In the genomic region with DNA sequence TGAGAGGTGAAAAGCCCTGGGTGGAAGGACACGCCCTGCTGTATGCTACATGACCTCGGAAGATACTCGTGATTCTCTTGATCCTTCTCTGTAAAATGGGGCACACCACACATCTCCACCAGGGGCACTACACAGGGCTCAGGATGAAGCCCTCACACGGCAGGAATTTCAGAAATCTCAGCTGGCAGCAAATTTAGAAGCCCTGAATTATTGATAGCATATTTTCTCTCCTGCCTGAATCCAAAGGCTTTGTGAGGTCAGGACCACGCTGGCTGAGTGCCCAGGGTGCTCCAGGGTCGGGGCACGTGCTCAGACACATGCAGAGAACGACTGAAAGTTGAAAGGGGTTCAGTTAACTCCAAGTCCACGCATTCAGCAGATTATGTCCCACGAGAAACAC, we compare ENCODE assay signal across 8 cellular contexts. TPM values are rescaled to one million over a fixed set of nuclear protein-coding genes. Genes with fewer than 3 reads are reported as not detected.
DNase-seq lines count a peak whose midpoint lies in the region; ATAC-seq and TF ChIP-seq lines count a peak whose summit lies in the region.

No MANE protein-coding gene starts in this region.

- TF ChIP-seq POLR2A in testis (IDR thresholded peaks at IDR 0.05), result no peak

- peak; percentile 57 to 69 for TF ChIP-seq CTCF in GM23338 (conservative IDR thresholded peaks at IDR 0.05; ENCODE audit: low read depth in 2 of 2)
- TF ChIP-seq CTCF in mesothelial cell of epicardium (IDR thresholded peaks at IDR 0.05; ENCODE audit: unreplicated experiment), result peak; percentile 36
- peak; percentile 31 to 62 (median 40) for TF ChIP-seq CTCF in testis (IDR thresholded peaks at IDR 0.05)

- no peaks in the 10 kb centered on the region for H3K9me3 ChIP-seq in testis

- peak overlapping the region; percentile 48; the same call in 1 of the 2 replicates for H2AFZ ChIP-seq in GM23338

- no peaks in the 10 kb centered on the region for H3K79me2 ChIP-seq in GM23338 (replicated peaks; ENCODE audit: insufficient read depth)

- H3K4me3 Mint-ChIP-seq in GM23338 (no peak overlapping the region), mesothelial cell of epicardium (no peak overlapping the region)
- peak overlapping the region; percentile 13 to 58 for H3K4me3 Mint-ChIP-seq in effector memory CD8-positive, alpha-beta T cell

- peak; percentile 89 for DNase-seq in DMS 273 (lab: John Stamatoyannopoulos, UW; ENCODE audit: unreplicated experiment)
- peak; percentile 73 for DNase-seq in GM23338 (ENCODE audit: low spot score)
- DNase-seq in NCI-H1105 treated with DMSO at 0.1 percent for 48 hours (lab: John Stamatoyannopoulos, UW), result peak; percentile 54
- DNase-seq in activated CD4-positive, alpha-beta T cell treated with anti-CD3 and anti-CD28 coated beads for 4 hours, result peak; percentile 53 to 61
- peak; percentile 43 to 46 (median 44) for DNase-seq in effector memory CD8-positive, alpha-beta T cell
- no peak for DNase-seq in mesothelial cell of epicardium (ENCODE audit: low spot score in 2 of 2, unreplicated experiment in 2 of 2)
- DNase-seq in testis, result peak; percentile 69
- DNase-seq in GM19240 (ENCODE audit: insufficient read length, low spot score), result no peak

- no peaks in the 10 kb centered on the region for H3F3A ChIP-seq in GM23338 (replicated peaks; ENCODE audit: low read depth)

- no peaks in the 10 kb centered on the region for H4K20me1 ChIP-seq in GM23338 (replicated peaks; ENCODE audit: insufficient read depth)

- H3K9me2 ChIP-seq in GM23338 (ENCODE audit: insufficient read depth), result no peaks in the 10 kb centered on the region

- H3K27ac ChIP-seq in GM23338 (ENCODE audit: low read depth), result no peak overlapping the region
- peak overlapping the region in 1 of 2 donors; percentile 70 for H3K27ac ChIP-seq in testis

- H3K27me3 Mint-ChIP-seq in GM23338 (ENCODE audit: insufficient read depth, low read depth, poor library complexity) (peaks cover 2% of the 10 kb centered on the region), mesothelial cell of epicardium (ENCODE audit: low read depth) (peaks cover 16% of the 10 kb centered on the region)
- H3K27me3 Mint-ChIP-seq in effector memory CD8-positive, alpha-beta T cell, result peaks cover 6 to 8% of the 10 kb centered on the region in 2 donors

- H3K36me3 ChIP-seq in GM23338 (ENCODE audit: insufficient read depth), result no peaks in the 10 kb centered on the region
- H3K36me3 ChIP-seq in testis (ENCODE audit: low read depth, missing control alignments), result no peaks in the 10 kb centered on the region

- ATAC-seq in GM23338, result peak; percentile 84
- ATAC-seq in effector memory CD8-positive, alpha-beta T cell (replicated peaks), result peak; percentile 94

- H3K4me1 ChIP-seq in GM23338 (ENCODE audit: insufficient read depth), result no peaks in the 10 kb centered on the region
- peaks cover 13% of the 10 kb centered on the region for H3K4me1 ChIP-seq in testis

- H3K4me2 ChIP-seq in GM23338, result no peak overlapping the region

- H3K27me3 ChIP-seq in GM23338 (ENCODE audit: insufficient read depth), result no peaks in the 10 kb centered on the region
- H3K27me3 ChIP-seq in testis, result no peaks in the 10 kb centered on the region

- H3K4me3 ChIP-seq in GM23338 (no peak overlapping the region), testis (no peak overlapping the region)

- H3K27ac Mint-ChIP-seq in GM23338 (no peak overlapping the region), mesothelial cell of epicardium (peak overlapping the region; percentile 56)
- peak overlapping the region; percentile 20 to 39 for H3K27ac Mint-ChIP-seq in effector memory CD8-positive, alpha-beta T cell

- peaks cover 8% of the 10 kb centered on the region; the same call in 2 of the 3 replicates for H3K4me1 Mint-ChIP-seq in GM23338
- peaks cover 36 to 41% of the 10 kb centered on the region in 2 donors for H3K4me1 Mint-ChIP-seq in effector memory CD8-positive, alpha-beta T cell (ENCODE audit: low read depth in 2 of 2)
- H3K4me1 Mint-ChIP-seq in mesothelial cell of epicardium, result peaks cover 19% of the 10 kb centered on the region

- H3K36me3 Mint-ChIP-seq in GM23338 (ENCODE audit: low read depth) (no peaks in the 10 kb centered on the region; the same call in 2 of the 3 replicates), mesothelial cell of epicardium (no peaks in the 10 kb centered on the region)
- H3K36me3 Mint-ChIP-seq in effector memory CD8-positive, alpha-beta T cell (ENCODE audit: insufficient read depth), result peaks cover 7% of the 10 kb centered on the region

- H3K9me3 Mint-ChIP-seq in GM23338 (no peaks in the 10 kb centered on the region; the same call in 2 of the 3 replicates), mesothelial cell of epicardium (no peaks in the 10 kb centered on the region)
- H3K9me3 Mint-ChIP-seq in effector memory CD8-positive, alpha-beta T cell, result no peaks in the 10 kb centered on the region

- 24 to 40% methylated on average over 10 of the region's 10 CpGs for WGBS in testis, 2 donors

- intact Hi-C loops in testis (cut with DNase I; ENCODE audit: low total_unique reads), result no loop called here

TF ChIP-seq in GM23338, 12 proteins besides CTCF, POLR2A, EP300 and RAD21 (continues in another document):
- TF ChIP-seq NANOG (IDR thresholded peaks at IDR 0.05; ENCODE audit: borderline replicate concordance), result no peak
- TF ChIP-seq ZNF331 (CRISPR knock-in tag; IDR thresholded peaks at IDR 0.05; ENCODE audit: low read depth), result no peak
- no peak for TF ChIP-seq CREB1 (CRISPR knock-in tag; IDR thresholded peaks at IDR 0.05; ENCODE audit: low read depth)
- TF ChIP-seq, protein P1, sequence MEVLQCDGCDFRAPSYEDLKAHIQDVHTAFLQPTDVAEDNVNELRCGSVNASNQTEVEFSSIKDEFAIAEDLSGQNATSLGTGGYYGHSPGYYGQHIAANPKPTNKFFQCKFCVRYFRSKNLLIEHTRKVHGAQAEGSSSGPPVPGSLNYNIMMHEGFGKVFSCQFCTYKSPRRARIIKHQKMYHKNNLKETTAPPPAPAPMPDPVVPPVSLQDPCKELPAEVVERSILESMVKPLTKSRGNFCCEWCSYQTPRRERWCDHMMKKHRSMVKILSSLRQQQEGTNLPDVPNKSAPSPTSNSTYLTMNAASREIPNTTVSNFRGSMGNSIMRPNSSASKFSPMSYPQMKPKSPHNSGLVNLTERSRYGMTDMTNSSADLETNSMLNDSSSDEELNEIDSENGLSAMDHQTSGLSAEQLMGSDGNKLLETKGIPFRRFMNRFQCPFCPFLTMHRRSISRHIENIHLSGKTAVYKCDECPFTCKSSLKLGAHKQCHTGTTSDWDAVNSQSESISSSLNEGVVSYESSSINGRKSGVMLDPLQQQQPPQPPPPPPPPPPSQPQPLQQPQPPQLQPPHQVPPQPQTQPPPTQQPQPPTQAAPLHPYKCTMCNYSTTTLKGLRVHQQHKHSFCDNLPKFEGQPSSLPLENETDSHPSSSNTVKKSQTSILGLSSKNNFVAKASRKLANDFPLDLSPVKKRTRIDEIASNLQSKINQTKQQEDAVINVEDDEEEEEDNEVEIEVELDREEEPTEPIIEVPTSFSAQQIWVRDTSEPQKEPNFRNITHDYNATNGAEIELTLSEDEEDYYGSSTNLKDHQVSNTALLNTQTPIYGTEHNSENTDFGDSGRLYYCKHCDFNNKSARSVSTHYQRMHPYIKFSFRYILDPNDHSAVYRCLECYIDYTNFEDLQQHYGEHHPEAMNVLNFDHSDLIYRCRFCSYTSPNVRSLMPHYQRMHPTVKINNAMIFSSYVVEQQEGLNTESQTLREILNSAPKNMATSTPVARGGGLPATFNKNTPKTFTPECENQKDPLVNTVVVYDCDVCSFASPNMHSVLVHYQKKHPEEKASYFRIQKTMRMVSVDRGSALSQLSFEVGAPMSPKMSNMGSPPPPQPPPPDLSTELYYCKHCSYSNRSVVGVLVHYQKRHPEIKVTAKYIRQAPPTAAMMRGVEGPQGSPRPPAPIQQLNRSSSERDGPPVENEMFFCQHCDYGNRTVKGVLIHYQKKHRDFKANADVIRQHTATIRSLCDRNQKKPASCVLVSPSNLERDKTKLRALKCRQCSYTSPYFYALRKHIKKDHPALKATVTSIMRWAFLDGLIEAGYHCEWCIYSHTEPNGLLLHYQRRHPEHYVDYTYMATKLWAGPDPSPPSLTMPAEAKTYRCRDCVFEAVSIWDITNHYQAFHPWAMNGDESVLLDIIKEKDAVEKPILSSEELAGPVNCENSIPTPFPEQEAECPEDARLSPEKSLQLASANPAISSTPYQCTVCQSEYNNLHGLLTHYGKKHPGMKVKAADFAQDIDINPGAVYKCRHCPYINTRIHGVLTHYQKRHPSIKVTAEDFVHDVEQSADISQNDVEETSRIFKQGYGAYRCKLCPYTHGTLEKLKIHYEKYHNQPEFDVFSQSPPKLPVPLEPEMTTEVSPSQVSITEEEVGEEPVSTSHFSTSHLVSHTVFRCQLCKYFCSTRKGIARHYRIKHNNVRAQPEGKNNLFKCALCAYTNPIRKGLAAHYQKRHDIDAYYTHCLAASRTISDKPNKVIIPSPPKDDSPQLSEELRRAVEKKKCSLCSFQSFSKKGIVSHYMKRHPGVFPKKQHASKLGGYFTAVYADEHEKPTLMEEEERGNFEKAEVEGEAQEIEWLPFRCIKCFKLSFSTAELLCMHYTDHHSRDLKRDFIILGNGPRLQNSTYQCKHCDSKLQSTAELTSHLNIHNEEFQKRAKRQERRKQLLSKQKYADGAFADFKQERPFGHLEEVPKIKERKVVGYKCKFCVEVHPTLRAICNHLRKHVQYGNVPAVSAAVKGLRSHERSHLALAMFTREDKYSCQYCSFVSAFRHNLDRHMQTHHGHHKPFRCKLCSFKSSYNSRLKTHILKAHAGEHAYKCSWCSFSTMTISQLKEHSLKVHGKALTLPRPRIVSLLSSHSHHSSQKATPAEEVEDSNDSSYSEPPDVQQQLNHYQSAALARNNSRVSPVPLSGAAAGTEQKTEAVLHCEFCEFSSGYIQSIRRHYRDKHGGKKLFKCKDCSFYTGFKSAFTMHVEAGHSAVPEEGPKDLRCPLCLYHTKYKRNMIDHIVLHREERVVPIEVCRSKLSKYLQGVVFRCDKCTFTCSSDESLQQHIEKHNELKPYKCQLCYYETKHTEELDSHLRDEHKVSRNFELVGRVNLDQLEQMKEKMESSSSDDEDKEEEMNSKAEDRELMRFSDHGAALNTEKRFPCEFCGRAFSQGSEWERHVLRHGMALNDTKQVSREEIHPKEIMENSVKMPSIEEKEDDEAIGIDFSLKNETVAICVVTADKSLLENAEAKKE (CRISPR knock-in tag; IDR thresholded peaks at IDR 0.05), result no peak

RNA-seq across cellular contexts. Expression of a gene that starts 42.1 kb away (rescaled TPM):
- 0.74 and 1.1 TPM in 2 replicates for total RNA-seq in GM23338 (2014; rRNA removed; shearing (Covaris generic))
- 0.19 and 0.32 TPM in 2 replicates for polyA plus RNA-seq in GM23338 (2016; fragmentation: Nextera tagmentation; extraction: Ambion mirVana)
- total RNA-seq in mesothelial cell of epicardium, result not detected in 3 replicates
- under 1 TPM; 0.16 to 0.43 TPM for total RNA-seq in testis
- polyA plus RNA-seq in testis (ENCODE audit: insufficient read depth, low read depth, low replicate concordance), result 0.11 TPM

Comparison
In these comparisons a context has a peak if more than half of its experiments do, and no peak if none do; other contexts are left out.
1. DNase-seq: peak in DMS 273 (single experiment), GM23338 (single experiment), NCI-H1105 treated with DMSO at 0.1 percent for 48 hours (single experiment), activated CD4-positive, alpha-beta T cell treated with anti-CD3 and anti-CD28 coated beads for 4 hours (2 of 2), effector memory CD8-positive, alpha-beta T cell (3 of 3) and testis (single experiment); none in mesothelial cell of epicardium (0 of 2) and GM19240 (single experiment).
2. H3K4me3 Mint-ChIP-seq: peak in effector memory CD8-positive, alpha-beta T cell (2 of 2); none in GM23338 (single experiment) and mesothelial cell of epicardium (single experiment).
3. Peak in every context shown above with its lines, with median percentiles within 50 percentile points of each other: CTCF ChIP-seq.